11 cellular contexts compared by ENCODE assay signal in the genomic region with DNA sequence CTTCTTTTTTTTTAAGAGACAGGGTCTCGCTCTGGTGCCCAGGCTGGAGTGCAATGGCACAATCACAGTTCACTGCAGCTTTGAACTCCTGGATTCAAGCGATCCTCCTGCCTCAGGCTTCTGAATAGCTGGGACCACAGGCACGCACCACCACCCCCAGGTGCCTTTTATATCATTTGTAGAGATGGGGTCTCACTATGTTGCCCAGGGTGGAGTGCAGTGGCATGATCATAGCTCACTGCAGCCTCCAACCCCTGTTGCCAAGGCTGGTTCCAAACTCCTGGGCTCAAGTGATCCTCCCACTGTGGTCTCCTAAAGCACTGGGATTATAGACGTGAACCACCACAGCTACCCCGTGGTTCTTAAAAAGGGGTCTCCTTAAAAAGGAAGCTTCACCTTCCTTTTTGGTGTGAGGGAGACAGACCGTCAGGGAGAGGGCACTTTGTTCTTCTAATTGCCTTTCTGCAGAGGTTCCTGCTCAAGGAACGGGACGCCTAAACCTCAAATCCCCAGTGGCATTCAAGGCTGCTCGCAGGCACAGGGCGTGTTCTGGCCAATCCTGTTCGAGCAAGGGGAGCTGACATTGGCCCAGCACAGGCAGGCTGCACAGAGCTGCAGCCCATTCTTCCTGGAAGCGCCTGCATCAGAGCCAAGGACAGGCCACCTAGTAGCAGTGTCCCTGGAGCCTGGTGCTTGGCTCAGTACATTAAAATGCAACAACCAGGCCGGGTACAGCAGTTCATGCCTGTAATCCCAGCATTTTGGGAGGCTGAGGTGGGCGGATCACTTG.
DNase-seq lines count a peak whose midpoint lies in the region; ATAC-seq, FAIRE-seq and TF ChIP-seq lines count a peak whose summit lies in the region.
"Had no signal": no experiment of that assay in that cellular context is flagged by ENCODE, and none has a peak within 500 bp of the region (broad histone marks: within the 10 kb centered on the region; RNA-seq: fewer than 3 reads in every experiment).

No MANE protein-coding gene starts in this region.

- H3K9me3 ChIP-seq in skeletal muscle tissue (ENCODE audit: control insufficient read depth in 3 of 3, low read length in 3 of 3): no peaks in the 10 kb centered on the region

- TF ChIP-seq POLR2A in GM12891 (IDR thresholded peaks at IDR 0.05; ENCODE audit: low read depth, low read length): no peak

- no peak for FAIRE-seq in GM12891 (lab: Jason Lieb, UNC)
- FAIRE-seq: GM18507 had no signal

- H3K4me1 ChIP-seq in skeletal muscle tissue (ENCODE audit: control insufficient read depth in 3 of 3, insufficient read depth in 3 of 3, low read length in 3 of 3): peaks cover 27 to 40% (median 29%) of the 10 kb centered on the region in 3 donors

- POLR2A ChIA-PET in activated CD4-positive, alpha-beta T cell treated with anti-CD3 and anti-CD28 coated beads for 36 hours (lab: Charles Lee): interaction anchor here (0.7 kb wide), 1 partner anchor 208 kb away, joined by 4 read pairs; no protein-coding TSS in a partner anchor

- H3K4me1 Mint-ChIP-seq in activated CD4-positive, alpha-beta T cell treated with anti-CD3 and anti-CD28 coated beads for 36 hours: no peaks in the 10 kb centered on the region
- H3K4me1 Mint-ChIP-seq: central memory CD8-positive, alpha-beta T cell had no signal

- no peak overlapping the region for H3K27ac Mint-ChIP-seq in activated CD4-positive, alpha-beta T cell treated with anti-CD3 and anti-CD28 coated beads for 36 hours

- no peak overlapping the region for H3K4me3 Mint-ChIP-seq in activated CD4-positive, alpha-beta T cell treated with anti-CD3 and anti-CD28 coated beads for 36 hours
- H3K4me3 Mint-ChIP-seq: central memory CD8-positive, alpha-beta T cell had no signal

- H3K27me3 Mint-ChIP-seq in activated CD4-positive, alpha-beta T cell treated with anti-CD3 and anti-CD28 coated beads for 36 hours: peaks cover 22% of the 10 kb centered on the region

- DNase-seq in H7 (peak; percentile 55), amniotic epithelial cell (ENCODE audit: low read depth) (peak; percentile 15), hepatic stellate cell (ENCODE audit: low spot score) (peak; percentile 92), GM12891 (ENCODE audit: insufficient read length, low spot score) (no peak), NCI-H446 treated with DMSO at 0.1 percent for 48 hours (lab: John Stamatoyannopoulos, UW) (no peak), activated gamma-delta T cell treated with Interleukin-2 at 50 U/mL for 16 hours (no peak)
- DNase-seq in activated CD4-positive, alpha-beta T cell treated with anti-CD3 and anti-CD28 coated beads for 36 hours: no peak
- DNase-seq: NCI-H2081 treated with DMSO at 0.1 percent for 48 hours had no signal

- no peaks in the 10 kb centered on the region; the same call in 1 of the 2 replicates for H3K27me3 ChIP-seq in H7 (ENCODE audit: control insufficient read depth, insufficient read depth, low read length)
- peaks cover 0 to 9% (median 7%) of the 10 kb centered on the region in 3 donors for H3K27me3 ChIP-seq in skeletal muscle tissue (ENCODE audit: control insufficient read depth in 3 of 3, insufficient read depth in 3 of 3, low read length in 3 of 3)

- intact Hi-C loops in activated CD4-positive, alpha-beta T cell treated with anti-CD3 and anti-CD28 coated beads for 36 hours (cut with DNase I, micrococcal nuclease): no loop called here

- CTCF ChIA-PET in activated CD4-positive, alpha-beta T cell treated with anti-CD3 and anti-CD28 coated beads for 36 hours (lab: Charles Lee): interaction anchor here (0.7 kb wide), 1 partner anchor 14 kb away, joined by 3 read pairs; no protein-coding TSS in a partner anchor

- H3K9me3 Mint-ChIP-seq in activated CD4-positive, alpha-beta T cell treated with anti-CD3 and anti-CD28 coated beads for 36 hours (ENCODE audit: low read depth): no peaks in the 10 kb centered on the region
- H3K9me3 Mint-ChIP-seq: central memory CD8-positive, alpha-beta T cell had no signal

- H3K4me3 ChIP-seq in H7 (ENCODE audit: insufficient read depth, low read depth, low read length) (no peak overlapping the region), skeletal muscle tissue (ENCODE audit: low read length in 3 of 3) (peak overlapping the region in 2 of 3 donors; percentile 24 to 49)

- ATAC-seq in activated CD4-positive, alpha-beta T cell treated with anti-CD3 and anti-CD28 coated beads for 36 hours: no peak

- H3K27ac ChIP-seq in skeletal muscle tissue (ENCODE audit: low read depth, low read length): no peak overlapping the region

- H3K9ac ChIP-seq in skeletal muscle tissue (ENCODE audit: low read depth in 1 of 3, low read length in 3 of 3): peak overlapping the region in 1 of 3 donors; percentile 40

- no peaks in the 10 kb centered on the region for H3K36me3 Mint-ChIP-seq in activated CD4-positive, alpha-beta T cell treated with anti-CD3 and anti-CD28 coated beads for 36 hours (ENCODE audit: low read depth)

- H3K36me3 ChIP-seq in H7 (replicated peaks; ENCODE audit: control insufficient read depth, insufficient read depth, low read length) (no peaks in the 10 kb centered on the region), skeletal muscle tissue (ENCODE audit: control insufficient read depth in 3 of 3, insufficient read depth in 3 of 3, low read length in 3 of 3) (no peaks in the 10 kb centered on the region)

TF ChIP-seq in GM12891, 5 proteins besides CTCF, POLR2A, EP300 and RAD21:
- TF ChIP-seq TAF1 (IDR thresholded peaks at IDR 0.05; ENCODE audit: low read depth, low read length) (no peak), POU2F2 (IDR thresholded peaks at IDR 0.05; ENCODE audit: low read depth, low read length) (no peak), PAX5 (IDR thresholded peaks at IDR 0.05; ENCODE audit: insufficient read depth, low read length, severe bottlenecking) (no peak), POLR2AphosphoS5 (IDR thresholded peaks at IDR 0.05; ENCODE audit: low read depth, low read length) (no peak), SPI1 (IDR thresholded peaks at IDR 0.05; ENCODE audit: low read depth, low read length) (no peak)
TF ChIP-seq in GM12891: peak in this region for 0.

Comparison
In these comparisons a context has a peak if more than half of its experiments do, and no peak if none do; other contexts are left out.
1. DNase-seq: peak in H7 (single experiment), amniotic epithelial cell (single experiment) and hepatic stellate cell (single experiment); none in GM12891 (single experiment), NCI-H446 treated with DMSO at 0.1 percent for 48 hours (single experiment), activated CD4-positive, alpha-beta T cell treated with anti-CD3 and anti-CD28 coated beads for 36 hours (single experiment) and activated gamma-delta T cell treated with Interleukin-2 at 50 U/mL for 16 hours (single experiment).